1 cellular context compared by ENCODE assay signal in the genomic region with DNA sequence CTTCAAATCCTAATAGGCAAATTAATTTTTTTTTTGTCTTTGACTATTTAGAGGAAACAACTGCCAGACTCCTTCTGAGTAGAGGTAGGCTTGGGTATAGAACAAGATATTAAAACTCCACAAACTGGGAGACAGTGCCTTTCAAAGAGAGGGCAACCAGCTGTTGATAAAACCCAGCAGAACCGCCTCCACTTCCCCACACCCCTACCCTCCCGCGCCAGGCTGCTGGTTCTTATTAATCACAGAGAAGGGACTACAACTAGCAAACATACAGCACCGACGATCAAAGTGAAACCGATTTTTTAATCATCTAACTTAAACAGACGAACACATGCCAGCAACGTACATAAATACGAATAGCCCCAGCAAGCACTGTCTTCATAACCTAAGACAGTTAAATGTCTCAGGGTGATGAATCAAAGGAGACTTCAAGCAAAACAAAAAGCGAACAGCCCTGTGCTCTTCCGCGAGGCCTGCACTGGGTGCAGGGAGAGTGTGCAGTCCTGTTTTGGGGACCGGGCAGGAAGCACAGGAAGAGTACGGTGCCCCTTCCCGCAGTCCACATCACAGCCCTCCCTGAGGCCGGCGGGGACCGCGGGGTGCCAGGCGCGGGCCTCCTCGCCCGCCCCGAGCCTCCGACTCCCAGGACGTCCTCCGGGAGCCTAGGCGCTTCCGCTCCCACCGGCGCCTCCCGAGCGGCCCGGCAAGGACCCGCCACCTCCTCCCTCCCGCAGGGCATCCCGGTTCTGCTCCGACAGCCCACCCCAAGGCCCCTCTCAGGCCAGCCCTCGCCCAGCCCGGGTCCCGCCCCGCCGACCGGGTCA.
TF ChIP-seq lines count a peak whose summit lies in the region.

No MANE protein-coding gene starts in this region.

TF ChIP-seq in HEK293, 187 proteins besides CTCF, POLR2A, EP300 and RAD21 (continued from another document and continues in another):
- TF ChIP-seq, protein P1, sequence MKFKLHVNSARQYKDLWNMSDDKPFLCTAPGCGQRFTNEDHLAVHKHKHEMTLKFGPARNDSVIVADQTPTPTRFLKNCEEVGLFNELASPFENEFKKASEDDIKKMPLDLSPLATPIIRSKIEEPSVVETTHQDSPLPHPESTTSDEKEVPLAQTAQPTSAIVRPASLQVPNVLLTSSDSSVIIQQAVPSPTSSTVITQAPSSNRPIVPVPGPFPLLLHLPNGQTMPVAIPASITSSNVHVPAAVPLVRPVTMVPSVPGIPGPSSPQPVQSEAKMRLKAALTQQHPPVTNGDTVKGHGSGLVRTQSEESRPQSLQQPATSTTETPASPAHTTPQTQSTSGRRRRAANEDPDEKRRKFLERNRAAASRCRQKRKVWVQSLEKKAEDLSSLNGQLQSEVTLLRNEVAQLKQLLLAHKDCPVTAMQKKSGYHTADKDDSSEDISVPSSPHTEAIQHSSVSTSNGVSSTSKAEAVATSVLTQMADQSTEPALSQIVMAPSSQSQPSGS (tag by site-specific recombination; IDR thresholded peaks at IDR 0.05; ENCODE audit: low read depth): no peak
- TF ChIP-seq ZNF274 (IDR thresholded peaks at IDR 0.05; ENCODE audit: low read length): no peak
- TF ChIP-seq ZNF274 (tag by site-specific recombination; IDR thresholded peaks at IDR 0.05; ENCODE audit: borderline replicate concordance): no peak
- TF ChIP-seq SALL2 (tag by site-specific recombination; IDR thresholded peaks at IDR 0.05; ENCODE audit: borderline replicate concordance): no peak
- no peak for TF ChIP-seq ZNF830 (tag by site-specific recombination; IDR thresholded peaks at IDR 0.05; ENCODE audit: low read depth)
- TF ChIP-seq ZNF423 (tag by site-specific recombination; IDR thresholded peaks at IDR 0.05): peak; percentile 56
- TF ChIP-seq, protein P2, sequence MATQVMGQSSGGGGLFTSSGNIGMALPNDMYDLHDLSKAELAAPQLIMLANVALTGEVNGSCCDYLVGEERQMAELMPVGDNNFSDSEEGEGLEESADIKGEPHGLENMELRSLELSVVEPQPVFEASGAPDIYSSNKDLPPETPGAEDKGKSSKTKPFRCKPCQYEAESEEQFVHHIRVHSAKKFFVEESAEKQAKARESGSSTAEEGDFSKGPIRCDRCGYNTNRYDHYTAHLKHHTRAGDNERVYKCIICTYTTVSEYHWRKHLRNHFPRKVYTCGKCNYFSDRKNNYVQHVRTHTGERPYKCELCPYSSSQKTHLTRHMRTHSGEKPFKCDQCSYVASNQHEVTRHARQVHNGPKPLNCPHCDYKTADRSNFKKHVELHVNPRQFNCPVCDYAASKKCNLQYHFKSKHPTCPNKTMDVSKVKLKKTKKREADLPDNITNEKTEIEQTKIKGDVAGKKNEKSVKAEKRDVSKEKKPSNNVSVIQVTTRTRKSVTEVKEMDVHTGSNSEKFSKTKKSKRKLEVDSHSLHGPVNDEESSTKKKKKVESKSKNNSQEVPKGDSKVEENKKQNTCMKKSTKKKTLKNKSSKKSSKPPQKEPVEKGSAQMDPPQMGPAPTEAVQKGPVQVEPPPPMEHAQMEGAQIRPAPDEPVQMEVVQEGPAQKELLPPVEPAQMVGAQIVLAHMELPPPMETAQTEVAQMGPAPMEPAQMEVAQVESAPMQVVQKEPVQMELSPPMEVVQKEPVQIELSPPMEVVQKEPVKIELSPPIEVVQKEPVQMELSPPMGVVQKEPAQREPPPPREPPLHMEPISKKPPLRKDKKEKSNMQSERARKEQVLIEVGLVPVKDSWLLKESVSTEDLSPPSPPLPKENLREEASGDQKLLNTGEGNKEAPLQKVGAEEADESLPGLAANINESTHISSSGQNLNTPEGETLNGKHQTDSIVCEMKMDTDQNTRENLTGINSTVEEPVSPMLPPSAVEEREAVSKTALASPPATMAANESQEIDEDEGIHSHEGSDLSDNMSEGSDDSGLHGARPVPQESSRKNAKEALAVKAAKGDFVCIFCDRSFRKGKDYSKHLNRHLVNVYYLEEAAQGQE (tag by site-specific recombination; IDR thresholded peaks at IDR 0.05): no peak
- TF ChIP-seq ZFP3 (tag by site-specific recombination; IDR thresholded peaks at IDR 0.05; ENCODE audit: low read depth): no peak
- TF ChIP-seq GFI1B (tag by site-specific recombination; IDR thresholded peaks at IDR 0.05): no peak
- TF ChIP-seq, protein P3, sequence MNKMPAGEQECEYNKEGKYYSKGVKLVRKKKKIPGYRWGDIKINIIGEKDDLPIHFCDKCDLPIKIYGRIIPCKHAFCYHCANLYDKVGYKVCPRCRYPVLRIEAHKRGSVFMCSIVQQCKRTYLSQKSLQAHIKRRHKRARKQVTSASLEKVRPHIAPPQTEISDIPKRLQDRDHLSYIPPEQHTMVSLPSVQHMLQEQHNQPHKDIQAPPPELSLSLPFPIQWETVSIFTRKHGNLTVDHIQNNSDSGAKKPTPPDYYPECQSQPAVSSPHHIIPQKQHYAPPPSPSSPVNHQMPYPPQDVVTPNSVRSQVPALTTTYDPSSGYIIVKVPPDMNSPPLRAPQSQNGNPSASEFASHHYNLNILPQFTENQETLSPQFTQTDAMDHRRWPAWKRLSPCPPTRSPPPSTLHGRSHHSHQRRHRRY (tag by site-specific recombination; IDR thresholded peaks at IDR 0.05): no peak
- peak; percentile 78 for TF ChIP-seq ZNF341 (tag by site-specific recombination; IDR thresholded peaks at IDR 0.05; ENCODE audit: low read depth)
- peak; percentile 40; the same call in 1 of the 2 replicates for TF ChIP-seq OSR2 (tag by site-specific recombination; IDR thresholded peaks at IDR 0.05)
- no peak for TF ChIP-seq HOXD13 (CRISPR knock-in tag; IDR thresholded peaks at IDR 0.05; ENCODE audit: borderline replicate concordance)
- TF ChIP-seq HOXC10 (CRISPR knock-in tag; IDR thresholded peaks at IDR 0.05): no peak
- peak; percentile 49; the same call in 1 of the 2 replicates for TF ChIP-seq ZXDB (tag by site-specific recombination; IDR thresholded peaks at IDR 0.05)
- TF ChIP-seq ZNF768 (tag by site-specific recombination; IDR thresholded peaks at IDR 0.05): no peak
- TF ChIP-seq SETDB1 (IDR thresholded peaks at IDR 0.05; ENCODE audit: insufficient read length, low read length): no peak
- peak; percentile 66 for TF ChIP-seq ZIC2 (tag by site-specific recombination; IDR thresholded peaks at IDR 0.05)
- no peak for TF ChIP-seq ZNF791 (tag by site-specific recombination; IDR thresholded peaks at IDR 0.05)
- TF ChIP-seq ZBTB17 (tag by site-specific recombination; IDR thresholded peaks at IDR 0.05): peak; percentile 86
- TF ChIP-seq ZNF707 (tag by site-specific recombination; IDR thresholded peaks at IDR 0.05): no peak
- TF ChIP-seq KLF8 (tag by site-specific recombination; IDR thresholded peaks at IDR 0.05): peak; percentile 79; the same call in 1 of the 2 replicates
- no peak for TF ChIP-seq ZNF571 (tag by site-specific recombination; IDR thresholded peaks at IDR 0.05)
- TF ChIP-seq, protein P4, sequence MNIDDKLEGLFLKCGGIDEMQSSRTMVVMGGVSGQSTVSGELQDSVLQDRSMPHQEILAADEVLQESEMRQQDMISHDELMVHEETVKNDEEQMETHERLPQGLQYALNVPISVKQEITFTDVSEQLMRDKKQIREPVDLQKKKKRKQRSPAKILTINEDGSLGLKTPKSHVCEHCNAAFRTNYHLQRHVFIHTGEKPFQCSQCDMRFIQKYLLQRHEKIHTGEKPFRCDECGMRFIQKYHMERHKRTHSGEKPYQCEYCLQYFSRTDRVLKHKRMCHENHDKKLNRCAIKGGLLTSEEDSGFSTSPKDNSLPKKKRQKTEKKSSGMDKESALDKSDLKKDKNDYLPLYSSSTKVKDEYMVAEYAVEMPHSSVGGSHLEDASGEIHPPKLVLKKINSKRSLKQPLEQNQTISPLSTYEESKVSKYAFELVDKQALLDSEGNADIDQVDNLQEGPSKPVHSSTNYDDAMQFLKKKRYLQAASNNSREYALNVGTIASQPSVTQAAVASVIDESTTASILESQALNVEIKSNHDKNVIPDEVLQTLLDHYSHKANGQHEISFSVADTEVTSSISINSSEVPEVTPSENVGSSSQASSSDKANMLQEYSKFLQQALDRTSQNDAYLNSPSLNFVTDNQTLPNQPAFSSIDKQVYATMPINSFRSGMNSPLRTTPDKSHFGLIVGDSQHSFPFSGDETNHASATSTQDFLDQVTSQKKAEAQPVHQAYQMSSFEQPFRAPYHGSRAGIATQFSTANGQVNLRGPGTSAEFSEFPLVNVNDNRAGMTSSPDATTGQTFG (tag by site-specific recombination; IDR thresholded peaks at IDR 0.05; ENCODE audit: borderline replicate concordance): no peak
- TF ChIP-seq, protein P5, sequence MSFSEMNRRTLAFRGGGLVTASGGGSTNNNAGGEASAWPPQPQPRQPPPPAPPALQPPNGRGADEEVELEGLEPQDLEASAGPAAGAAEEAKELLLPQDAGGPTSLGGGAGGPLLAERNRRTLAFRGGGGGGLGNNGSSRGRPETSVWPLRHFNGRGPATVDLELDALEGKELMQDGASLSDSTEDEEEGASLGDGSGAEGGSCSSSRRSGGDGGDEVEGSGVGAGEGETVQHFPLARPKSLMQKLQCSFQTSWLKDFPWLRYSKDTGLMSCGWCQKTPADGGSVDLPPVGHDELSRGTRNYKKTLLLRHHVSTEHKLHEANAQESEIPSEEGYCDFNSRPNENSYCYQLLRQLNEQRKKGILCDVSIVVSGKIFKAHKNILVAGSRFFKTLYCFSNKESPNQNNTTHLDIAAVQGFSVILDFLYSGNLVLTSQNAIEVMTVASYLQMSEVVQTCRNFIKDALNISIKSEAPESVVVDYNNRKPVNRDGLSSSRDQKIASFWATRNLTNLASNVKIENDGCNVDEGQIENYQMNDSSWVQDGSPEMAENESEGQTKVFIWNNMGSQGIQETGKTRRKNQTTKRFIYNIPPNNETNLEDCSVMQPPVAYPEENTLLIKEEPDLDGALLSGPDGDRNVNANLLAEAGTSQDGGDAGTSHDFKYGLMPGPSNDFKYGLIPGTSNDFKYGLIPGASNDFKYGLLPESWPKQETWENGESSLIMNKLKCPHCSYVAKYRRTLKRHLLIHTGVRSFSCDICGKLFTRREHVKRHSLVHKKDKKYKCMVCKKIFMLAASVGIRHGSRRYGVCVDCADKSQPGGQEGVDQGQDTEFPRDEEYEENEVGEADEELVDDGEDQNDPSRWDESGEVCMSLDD (tag by site-specific recombination; IDR thresholded peaks at IDR 0.05): peak; percentile 24; the same call in 1 of the 2 replicates
- no peak for TF ChIP-seq ZNF843 (tag by site-specific recombination; IDR thresholded peaks at IDR 0.05)
- no peak; the same call in 1 of the 2 replicates for TF ChIP-seq ZNF785 (tag by site-specific recombination; IDR thresholded peaks at IDR 0.05)
- no peak for TF ChIP-seq ZNF701 (tag by site-specific recombination; IDR thresholded peaks at IDR 0.05)
- no peak for TF ChIP-seq ZNF266 (tag by site-specific recombination; IDR thresholded peaks at IDR 0.05; ENCODE audit: low read depth)
- TF ChIP-seq ZNF335 (tag by site-specific recombination; conservative IDR thresholded peaks at IDR 0.05): peak; percentile 77
- TF ChIP-seq, protein P6, sequence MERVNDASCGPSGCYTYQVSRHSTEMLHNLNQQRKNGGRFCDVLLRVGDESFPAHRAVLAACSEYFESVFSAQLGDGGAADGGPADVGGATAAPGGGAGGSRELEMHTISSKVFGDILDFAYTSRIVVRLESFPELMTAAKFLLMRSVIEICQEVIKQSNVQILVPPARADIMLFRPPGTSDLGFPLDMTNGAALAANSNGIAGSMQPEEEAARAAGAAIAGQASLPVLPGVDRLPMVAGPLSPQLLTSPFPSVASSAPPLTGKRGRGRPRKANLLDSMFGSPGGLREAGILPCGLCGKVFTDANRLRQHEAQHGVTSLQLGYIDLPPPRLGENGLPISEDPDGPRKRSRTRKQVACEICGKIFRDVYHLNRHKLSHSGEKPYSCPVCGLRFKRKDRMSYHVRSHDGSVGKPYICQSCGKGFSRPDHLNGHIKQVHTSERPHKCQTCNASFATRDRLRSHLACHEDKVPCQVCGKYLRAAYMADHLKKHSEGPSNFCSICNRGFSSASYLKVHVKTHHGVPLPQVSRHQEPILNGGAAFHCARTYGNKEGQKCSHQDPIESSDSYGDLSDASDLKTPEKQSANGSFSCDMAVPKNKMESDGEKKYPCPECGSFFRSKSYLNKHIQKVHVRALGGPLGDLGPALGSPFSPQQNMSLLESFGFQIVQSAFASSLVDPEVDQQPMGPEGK (tag by site-specific recombination; IDR thresholded peaks at IDR 0.05): no peak
- TF ChIP-seq, protein P7, sequence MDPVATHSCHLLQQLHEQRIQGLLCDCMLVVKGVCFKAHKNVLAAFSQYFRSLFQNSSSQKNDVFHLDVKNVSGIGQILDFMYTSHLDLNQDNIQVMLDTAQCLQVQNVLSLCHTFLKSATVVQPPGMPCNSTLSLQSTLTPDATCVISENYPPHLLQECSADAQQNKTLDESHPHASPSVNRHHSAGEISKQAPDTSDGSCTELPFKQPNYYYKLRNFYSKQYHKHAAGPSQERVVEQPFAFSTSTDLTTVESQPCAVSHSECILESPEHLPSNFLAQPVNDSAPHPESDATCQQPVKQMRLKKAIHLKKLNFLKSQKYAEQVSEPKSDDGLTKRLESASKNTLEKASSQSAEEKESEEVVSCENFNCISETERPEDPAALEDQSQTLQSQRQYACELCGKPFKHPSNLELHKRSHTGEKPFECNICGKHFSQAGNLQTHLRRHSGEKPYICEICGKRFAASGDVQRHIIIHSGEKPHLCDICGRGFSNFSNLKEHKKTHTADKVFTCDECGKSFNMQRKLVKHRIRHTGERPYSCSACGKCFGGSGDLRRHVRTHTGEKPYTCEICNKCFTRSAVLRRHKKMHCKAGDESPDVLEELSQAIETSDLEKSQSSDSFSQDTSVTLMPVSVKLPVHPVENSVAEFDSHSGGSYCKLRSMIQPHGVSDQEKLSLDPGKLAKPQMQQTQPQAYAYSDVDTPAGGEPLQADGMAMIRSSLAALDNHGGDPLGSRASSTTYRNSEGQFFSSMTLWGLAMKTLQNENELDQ (tag by site-specific recombination; IDR thresholded peaks at IDR 0.05; ENCODE audit: low read depth): no peak
- TF ChIP-seq SP2 (tag by site-specific recombination; IDR thresholded peaks at IDR 0.05): peak; percentile 47
- TF ChIP-seq, protein P8, sequence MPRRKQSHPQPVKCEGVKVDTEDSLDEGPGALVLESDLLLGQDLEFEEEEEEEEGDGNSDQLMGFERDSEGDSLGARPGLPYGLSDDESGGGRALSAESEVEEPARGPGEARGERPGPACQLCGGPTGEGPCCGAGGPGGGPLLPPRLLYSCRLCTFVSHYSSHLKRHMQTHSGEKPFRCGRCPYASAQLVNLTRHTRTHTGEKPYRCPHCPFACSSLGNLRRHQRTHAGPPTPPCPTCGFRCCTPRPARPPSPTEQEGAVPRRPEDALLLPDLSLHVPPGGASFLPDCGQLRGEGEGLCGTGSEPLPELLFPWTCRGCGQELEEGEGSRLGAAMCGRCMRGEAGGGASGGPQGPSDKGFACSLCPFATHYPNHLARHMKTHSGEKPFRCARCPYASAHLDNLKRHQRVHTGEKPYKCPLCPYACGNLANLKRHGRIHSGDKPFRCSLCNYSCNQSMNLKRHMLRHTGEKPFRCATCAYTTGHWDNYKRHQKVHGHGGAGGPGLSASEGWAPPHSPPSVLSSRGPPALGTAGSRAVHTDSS (tag by site-specific recombination; IDR thresholded peaks at IDR 0.05): no peak
- TF ChIP-seq ZFP41 (tag by site-specific recombination; IDR thresholded peaks at IDR 0.05; ENCODE audit: borderline replicate concordance): no peak
- peak; percentile 70 for TF ChIP-seq ZBTB20 (tag by site-specific recombination; IDR thresholded peaks at IDR 0.05)
- no peak for TF ChIP-seq ZNF24 (tag by site-specific recombination; IDR thresholded peaks at IDR 0.05)
- no peak for TF ChIP-seq RBAK (tag by site-specific recombination; IDR thresholded peaks at IDR 0.05)
- no peak for TF ChIP-seq BCL11B (tag by site-specific recombination; IDR thresholded peaks at IDR 0.05; ENCODE audit: low read depth)
